18 cellular contexts compared by ENCODE assay signal in the genomic region with DNA sequence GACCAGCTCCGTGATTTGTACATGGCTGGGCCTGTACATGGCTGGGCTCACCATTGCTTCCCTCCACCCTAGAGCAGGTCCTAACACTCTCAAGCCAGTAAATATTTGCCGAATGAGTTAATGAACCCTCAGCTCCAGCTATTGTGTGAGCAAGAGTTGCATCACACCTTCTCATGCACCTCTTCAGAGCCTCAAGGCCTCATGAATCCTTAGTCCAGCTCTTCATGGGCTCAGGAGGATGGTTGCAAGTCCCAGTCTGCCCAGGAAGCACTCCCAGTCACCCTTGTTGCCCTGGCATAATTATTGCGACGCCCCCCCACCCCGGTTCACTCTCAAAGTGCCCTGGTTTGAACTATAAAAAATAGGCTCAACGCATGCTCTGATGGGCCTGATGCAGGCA. TPM values are rescaled to one million over a fixed set of nuclear protein-coding genes. Genes with fewer than 3 reads are reported as not detected.
DNase-seq lines count a peak whose midpoint lies in the region; ATAC-seq and TF ChIP-seq lines count a peak whose summit lies in the region.
"Had no signal": no experiment of that assay in that cellular context is flagged by ENCODE, and none has a peak within 500 bp of the region (broad histone marks: within the 10 kb centered on the region; RNA-seq: fewer than 3 reads in every experiment).

No MANE protein-coding gene starts in this region.

- H3K4me1 Mint-ChIP-seq in activated CD4-positive, alpha-beta T cell treated with anti-CD3 and anti-CD28 coated beads, Interleukin-2, amount 10 ng/mL, durations not matched to agents 24 days and 14 days = peaks cover 3% of the 10 kb centered on the region

- no peaks in the 10 kb centered on the region for H3K36me3 Mint-ChIP-seq in activated CD4-positive, alpha-beta T cell treated with anti-CD3 and anti-CD28 coated beads, Interleukin-2, amount 10 ng/mL, durations not matched to agents 24 days and 14 days (ENCODE audit: low read depth)

- ATAC-seq in foreskin keratinocyte = peak; percentile 64
- ATAC-seq: GM12878 had no signal

- H3K27ac ChIP-seq in RWPE1 (no peak overlapping the region), foreskin keratinocyte (no peak overlapping the region)
- H3K27ac ChIP-seq: BLaER1 treated with 17β-estradiol and CSF1 and Interleukin-3, amounts not matched to agents 10 nM and 100 nM had no signal

- intact Hi-C loops in activated CD4-positive, alpha-beta T cell treated with anti-CD3 and anti-CD28 coated beads, Interleukin-2, amount 10 ng/mL, durations not matched to agents 24 days and 14 days (cut with micrococcal nuclease) = loop anchor here (5.0 kb wide), 1 partner anchor 578 kb away; no protein-coding TSS in a partner anchor

- DNase-seq in activated CD4-positive, alpha-beta T cell treated with anti-CD3 and anti-CD28 coated beads, Interleukin-2, amount 10 ng/mL, durations not matched to agents 24 days and 14 days = peak; percentile 26
- DNase-seq in activated CD4-positive, alpha-beta T cell treated with anti-CD3 and anti-CD28 coated beads for 4 hours = no peak
- DNase-seq in RWPE1 (ENCODE audit: low spot score) (peak; percentile 63), foreskin keratinocyte (peak; percentile 75 to 91), renal cortical epithelial cell (ENCODE audit: low read depth) (peak; percentile 23), activated gamma-delta T cell treated with Interleukin-2 at 50 U/mL for 16 hours (no peak), NCI-H2029 treated with DMSO at 0.1 percent for 48 hours (lab: John Stamatoyannopoulos, UW) (no peak)
- no peak for DNase-seq in stimulated activated naive CD4-positive, alpha-beta T cell (lab: John Stamatoyannopoulos, UW)
- DNase-seq: 8988T, DMS153, H7, NCI-H1048, NCI-H146, NCI-H345, SHP77 had no signal

- H3K4me3 Mint-ChIP-seq in activated CD4-positive, alpha-beta T cell treated with anti-CD3 and anti-CD28 coated beads, Interleukin-2, amount 10 ng/mL, durations not matched to agents 24 days and 14 days = no peak overlapping the region

- H3K4me1 ChIP-seq in foreskin keratinocyte = peaks cover 9% of the 10 kb centered on the region

- H3K27ac Mint-ChIP-seq in activated CD4-positive, alpha-beta T cell treated with anti-CD3 and anti-CD28 coated beads, Interleukin-2, amount 10 ng/mL, durations not matched to agents 24 days and 14 days = no peak overlapping the region

- TF ChIP-seq CTCF in RWPE1 (conservative IDR thresholded peaks at IDR 0.05; ENCODE audit: low read depth) (no peak), foreskin keratinocyte (conservative IDR thresholded peaks at IDR 0.05) (no peak)

- H3K27me3 Mint-ChIP-seq in activated CD4-positive, alpha-beta T cell treated with anti-CD3 and anti-CD28 coated beads, Interleukin-2, amount 10 ng/mL, durations not matched to agents 24 days and 14 days = peaks cover 19% of the 10 kb centered on the region

- H3K9me3 Mint-ChIP-seq in activated CD4-positive, alpha-beta T cell treated with anti-CD3 and anti-CD28 coated beads, Interleukin-2, amount 10 ng/mL, durations not matched to agents 24 days and 14 days = no peaks in the 10 kb centered on the region

- peaks cover 5% of the 10 kb centered on the region for H3K27me3 ChIP-seq in foreskin keratinocyte
- H3K27me3 ChIP-seq: BLaER1 treated with 17β-estradiol and CSF1 and Interleukin-3, amounts not matched to agents 10 nM and 100 nM had no signal

- CTCF ChIA-PET in RWPE1 (lab: Yijun Ruan, JAX) = interaction anchor here (0.5 to 3.0 kb wide), 5 partner anchors 70 to 1182 kb away, joined by 3 to 14 read pairs (median 4); no protein-coding TSS in a partner anchor

- POLR2A ChIA-PET in RWPE1 (lab: Yijun Ruan, JAX; ENCODE audit: low non-redundant PET) = no interaction called here

RNA-seq across cellular contexts. Expression of gene GNAL, which starts 30.1 kb away (rescaled TPM):
- total RNA-seq in activated CD4-positive, alpha-beta T cell treated with anti-CD3 and anti-CD28 coated beads, Interleukin-2, amount 10 ng/mL, durations not matched to agents 24 days and 14 days = 0.36 and 0.40 TPM in 2 replicates
- 1.3 and 4.4 TPM in 2 replicates for total RNA-seq in foreskin keratinocyte
- 0.31 and 1.1 TPM in 2 replicates for polyA plus RNA-seq in foreskin keratinocyte
- 0.87 and 0.94 TPM in 2 replicates for total RNA-seq in renal cortical epithelial cell
- total RNA-seq: GM12878 had no signal

RNA-seq across cellular contexts. Expression of gene SLC35G4, which starts 49.6 kb away (rescaled TPM):
- not detected in 2 replicates for total RNA-seq in activated CD4-positive, alpha-beta T cell treated with anti-CD3 and anti-CD28 coated beads, Interleukin-2, amount 10 ng/mL, durations not matched to agents 24 days and 14 days
- not detected in 2 replicates for total RNA-seq in foreskin keratinocyte
- polyA plus RNA-seq in foreskin keratinocyte = not detected in 2 replicates
- total RNA-seq in renal cortical epithelial cell = not detected in 2 replicates
- total RNA-seq: GM12878, H7, HT-29 had no signal
- polyA plus RNA-seq: GM12878 had no signal

Comparison
In these comparisons a context has a peak if more than half of its experiments do, and no peak if none do; other contexts are left out.
1. DNase-seq: peak in activated CD4-positive, alpha-beta T cell treated with anti-CD3 and anti-CD28 coated beads, Interleukin-2, amount 10 ng/mL, durations not matched to agents 24 days and 14 days (single experiment), RWPE1 (single experiment), foreskin keratinocyte (2 of 2) and renal cortical epithelial cell (single experiment); none in activated CD4-positive, alpha-beta T cell treated with anti-CD3 and anti-CD28 coated beads for 4 hours (0 of 2), stimulated activated naive CD4-positive, alpha-beta T cell (0 of 6), activated gamma-delta T cell treated with Interleukin-2 at 50 U/mL for 16 hours (single experiment) and NCI-H2029 treated with DMSO at 0.1 percent for 48 hours (single experiment).